In genomic region chr10:119270893-119271361, GRCh38 we compare ENCODE assay signal across 1 cellular context.
TF ChIP-seq lines count a peak whose summit lies in the region.

No MANE protein-coding gene starts in this region.

TF ChIP-seq in HepG2, 621 proteins besides CTCF, POLR2A, EP300 and RAD21 (continued from another document and continues in another):
- TF ChIP-seq REST (IDR thresholded peaks at IDR 0.05; ENCODE audit: borderline replicate concordance in 1 of 2, low read depth in 1 of 2, low read length in 2 of 2): 0 out of 4 replicates have a peak, but pooled peaks of 1 of the 2 experiments have one; percentile 17
- TF ChIP-seq SPEN (CRISPR knock-in tag; IDR thresholded peaks at IDR 0.05; ENCODE audit: low read depth): peak; percentile 54
- TF ChIP-seq ETV5 (CRISPR knock-in tag; IDR thresholded peaks at IDR 0.05; ENCODE audit: borderline replicate concordance): peak; percentile 88
- TF ChIP-seq KDM6A (CRISPR knock-in tag; IDR thresholded peaks at IDR 0.05; ENCODE audit: low read depth): 0 out of 2 replicates have a peak, but pooled peaks have one; percentile 15
- TF ChIP-seq PTBP1 (IDR thresholded peaks at IDR 0.05; ENCODE audit: low read depth, low read length, poor library complexity, severe bottlenecking): no peak
- TF ChIP-seq PAWR (CRISPR knock-in tag; IDR thresholded peaks at IDR 0.05; ENCODE audit: borderline replicate concordance): no peak
- no peak for TF ChIP-seq ZNF10 (CRISPR knock-in tag; IDR thresholded peaks at IDR 0.05; ENCODE audit: borderline replicate concordance, low read depth)
- TF ChIP-seq TERF1 (CRISPR knock-in tag; IDR thresholded peaks at IDR 0.05): no peak
- peak; percentile 50; the same call in 1 of the 2 replicates for TF ChIP-seq ZC3H13 (CRISPR knock-in tag; IDR thresholded peaks at IDR 0.05)
- TF ChIP-seq ZNF430 (CRISPR knock-in tag; IDR thresholded peaks at IDR 0.05): 0 out of 2 replicates have a peak, but pooled peaks have one; percentile 68
- TF ChIP-seq MTERF4 (CRISPR knock-in tag; IDR thresholded peaks at IDR 0.05): no peak
- peak; percentile 65 for TF ChIP-seq POLR2AphosphoS5 (IDR thresholded peaks at IDR 0.05; ENCODE audit: low read depth, low read length)
- no peak for TF ChIP-seq ZNF792 (CRISPR knock-in tag; IDR thresholded peaks at IDR 0.05)
- TF ChIP-seq MEIS1 (CRISPR knock-in tag; IDR thresholded peaks at IDR 0.05; ENCODE audit: borderline replicate concordance): no peak
- TF ChIP-seq ZNF256 (CRISPR knock-in tag; conservative IDR thresholded peaks at IDR 0.05): no peak
- 0 out of 2 replicates have a peak, but pooled peaks have one; percentile 10 for TF ChIP-seq SIX4 (CRISPR knock-in tag; IDR thresholded peaks at IDR 0.05)
- no peak for TF ChIP-seq DR1 (CRISPR knock-in tag; IDR thresholded peaks at IDR 0.05)
- peak; percentile 33; the same call in 1 of the 2 replicates for TF ChIP-seq GATAD2A (CRISPR knock-in tag; IDR thresholded peaks at IDR 0.05)
- TF ChIP-seq THRA (CRISPR knock-in tag; IDR thresholded peaks at IDR 0.05; ENCODE audit: borderline replicate concordance): no peak
- TF ChIP-seq ZNF296 (CRISPR knock-in tag; conservative IDR thresholded peaks at IDR 0.05): no peak
- no peak for TF ChIP-seq ZNF747 (CRISPR knock-in tag; IDR thresholded peaks at IDR 0.05; ENCODE audit: borderline replicate concordance)
- no peak for TF ChIP-seq SP2 (CRISPR knock-in tag; IDR thresholded peaks at IDR 0.05)
- TF ChIP-seq MBNL3 (CRISPR knock-in tag; conservative IDR thresholded peaks at IDR 0.05): no peak
- TF ChIP-seq MIER2 (CRISPR knock-in tag; IDR thresholded peaks at IDR 0.05): no peak
- no peak for TF ChIP-seq MIER3 (CRISPR knock-in tag; IDR thresholded peaks at IDR 0.05; ENCODE audit: borderline replicate concordance)
- TF ChIP-seq BATF2 (CRISPR knock-in tag; IDR thresholded peaks at IDR 0.05): no peak
- TF ChIP-seq IKZF5 (CRISPR knock-in tag; IDR thresholded peaks at IDR 0.05): peak; percentile 27; the same call in 1 of the 2 replicates
- TF ChIP-seq SNAPC2 (CRISPR knock-in tag; IDR thresholded peaks at IDR 0.05): 0 out of 2 replicates have a peak, but pooled peaks have one; percentile 41
- TF ChIP-seq AKNA (CRISPR knock-in tag; IDR thresholded peaks at IDR 0.05; ENCODE audit: borderline replicate concordance): no peak
- peak; percentile 67 for TF ChIP-seq HNF4G (IDR thresholded peaks at IDR 0.05; ENCODE audit: borderline replicate concordance, low read depth, low read length)
- peak; percentile 64; the same call in 1 of the 2 replicates for TF ChIP-seq HNF4G (CRISPR knock-in tag; IDR thresholded peaks at IDR 0.05; ENCODE audit: borderline replicate concordance, low read depth)
- no peak for TF ChIP-seq ZNF7 (CRISPR knock-in tag; IDR thresholded peaks at IDR 0.05)
- TF ChIP-seq ATF7-NPFF (CRISPR knock-in tag; IDR thresholded peaks at IDR 0.05; ENCODE audit: low read depth): no peak
- TF ChIP-seq KAT8 (CRISPR knock-in tag; IDR thresholded peaks at IDR 0.05): peak; percentile 47
- no peak for TF ChIP-seq ZFYVE20 (CRISPR knock-in tag; IDR thresholded peaks at IDR 0.05; ENCODE audit: borderline replicate concordance, low read depth)
- TF ChIP-seq ZNF143 (CRISPR knock-in tag; IDR thresholded peaks at IDR 0.05): no peak; the same call in 1 of the 2 replicates
- TF ChIP-seq ARNT2 (CRISPR knock-in tag; IDR thresholded peaks at IDR 0.05; ENCODE audit: low read depth): peak; percentile 19; the same call in 1 of the 2 replicates
- TF ChIP-seq SALL1 (CRISPR knock-in tag; IDR thresholded peaks at IDR 0.05): peak; percentile 83
- peak; percentile 55; the same call in 1 of the 2 replicates for TF ChIP-seq ARID4A (CRISPR knock-in tag; IDR thresholded peaks at IDR 0.05; ENCODE audit: borderline replicate concordance)
- no peak for TF ChIP-seq EEA1 (CRISPR knock-in tag; IDR thresholded peaks at IDR 0.05; ENCODE audit: borderline replicate concordance)
- no peak for TF ChIP-seq TCF12 (IDR thresholded peaks at IDR 0.05)
- TF ChIP-seq TCF12 (CRISPR knock-in tag; IDR thresholded peaks at IDR 0.05): no peak
- TF ChIP-seq THAP11 (CRISPR knock-in tag; IDR thresholded peaks at IDR 0.05): peak; percentile 43; the same call in 1 of the 2 replicates
- no peak for TF ChIP-seq HNRNPL (IDR thresholded peaks at IDR 0.05; ENCODE audit: low read depth, low read length)
- TF ChIP-seq ZBTB14 (CRISPR knock-in tag; IDR thresholded peaks at IDR 0.05): no peak
